In the genomic region with DNA sequence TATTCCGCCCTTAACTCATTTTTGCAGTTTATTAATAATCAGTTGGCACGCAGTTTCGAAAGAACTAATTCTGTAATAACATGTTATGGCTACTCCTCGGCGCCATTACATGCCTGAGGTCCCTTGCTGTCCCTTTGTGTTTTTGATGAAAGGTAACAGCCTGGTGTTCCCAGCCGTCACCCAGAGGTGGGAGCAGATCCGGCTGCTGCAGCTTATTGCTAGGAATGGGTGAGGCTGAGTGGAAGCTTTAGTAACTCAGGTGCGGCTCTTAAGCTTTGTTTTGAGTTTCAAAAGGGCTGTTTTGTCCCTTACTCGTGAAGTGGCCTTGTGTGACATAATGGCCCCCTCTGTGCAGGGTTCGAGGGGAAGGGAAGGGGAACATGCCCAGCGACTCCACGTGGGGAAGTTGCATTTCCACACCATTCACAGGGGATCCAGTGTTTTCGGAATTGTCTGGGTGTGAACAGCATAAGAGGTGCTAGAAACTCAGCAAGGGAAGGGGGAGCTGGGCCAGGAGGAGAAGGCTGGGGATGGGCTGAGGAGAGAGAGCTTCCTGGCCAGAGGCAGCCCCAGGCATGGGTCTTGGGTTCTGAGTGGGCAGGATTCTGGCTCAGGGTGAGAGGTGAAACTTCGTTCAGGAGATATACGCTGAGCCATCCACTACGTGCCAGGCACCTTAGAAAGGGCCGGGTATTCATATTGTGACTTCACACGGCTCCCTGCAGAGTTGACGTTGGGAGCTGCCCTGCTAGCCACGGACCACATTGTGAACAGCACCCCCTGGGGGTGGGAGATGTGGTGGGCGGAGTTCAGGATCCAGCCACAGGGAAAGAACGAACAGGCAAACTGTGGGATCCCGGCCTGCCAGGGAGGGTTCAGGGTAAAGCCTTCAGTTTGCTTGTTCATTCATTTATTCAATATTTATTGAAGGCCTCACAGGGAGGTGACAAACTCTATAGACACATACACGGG, we compare ENCODE assay signal across 8 cellular contexts.
DNase-seq lines count a peak whose midpoint lies in the region; ATAC-seq and TF ChIP-seq lines count a peak whose summit lies in the region.

No MANE protein-coding gene starts in this region.

- H3K4me1 ChIP-seq in SJCRH30 (peaks cover under 1% of the 10 kb centered on the region), esophagus muscularis mucosa (peaks cover 61 to 80% (median 70%) of the 10 kb centered on the region in 4 donors)

- WGBS in esophagus muscularis mucosa, result 65% methylated on average over 23 of the region's 24 CpGs

- H3K27ac ChIP-seq in SJCRH30 (no peak overlapping the region), esophagus muscularis mucosa (replicated peaks in 1 of 4) (no peak overlapping the region)

- H3K36me3 ChIP-seq in SJCRH30 (peaks cover 6% of the 10 kb centered on the region), esophagus muscularis mucosa (no peaks in the 10 kb centered on the region)

- peak; percentile 18 for ATAC-seq in omental fat pad (ENCODE audit: low FRiP score)
- ATAC-seq in GM19455 (IDR thresholded peaks at IDR 0.05; ENCODE audit: unreplicated experiment), result no peak
- ATAC-seq in GM21717 (IDR thresholded peaks at IDR 0.05; ENCODE audit: unreplicated experiment), result no peak

- TF ChIP-seq CTCF in esophagus muscularis mucosa (IDR thresholded peaks at IDR 0.05) (peak; percentile 71 to 82 (median 74)), omental fat pad (IDR thresholded peaks at IDR 0.05) (no peak)

- intact Hi-C loops in esophagus muscularis mucosa (cut with DNase I), result loop anchor here (1.0 kb wide), 1 partner anchor 111 kb away; no protein-coding TSS in a partner anchor

- DNase-seq in stimulated activated CD4-positive, alpha-beta T cell treated with anti-CD3 and anti-CD28 coated beads, Interleukin-12 subunit alpha, Interleukin-12 subunit beta, amount 100 ng/mL, for 4 hours, result peak; percentile 15
- no peak for DNase-seq in stimulated activated CD4-positive, alpha-beta T cell treated with anti-CD3 and anti-CD28 coated beads, Interleukin-4, amount 100 ng/mL, for 24 hours
- DNase-seq in SJCRH30 (peak; percentile 42 to 58), esophagus muscularis mucosa (ENCODE audit: extremely low spot score) (no peak), omental fat pad (ENCODE audit: low spot score) (peak; percentile 39), mucosa of gallbladder (ENCODE audit: low spot score) (no peak)

- TF ChIP-seq POLR2A in esophagus muscularis mucosa (IDR thresholded peaks at IDR 0.05; ENCODE audit: low read depth), result no peak

- H3K4me3 ChIP-seq in SJCRH30 (no peak overlapping the region), esophagus muscularis mucosa (no peak overlapping the region)

- H3K27me3 ChIP-seq in SJCRH30 (no peaks in the 10 kb centered on the region), esophagus muscularis mucosa (no peaks in the 10 kb centered on the region)

- TF ChIP-seq EP300 in esophagus muscularis mucosa (IDR thresholded peaks at IDR 0.05), result no peak

- H3K9me3 ChIP-seq in SJCRH30 (replicated peaks), result no peaks in the 10 kb centered on the region
- no peaks in the 10 kb centered on the region for H3K9me3 ChIP-seq in esophagus muscularis mucosa

Comparison
In these comparisons a context has a peak if more than half of its experiments do, and no peak if none do; other contexts are left out.
1. DNase-seq: peak in stimulated activated CD4-positive, alpha-beta T cell treated with anti-CD3 and anti-CD28 coated beads, Interleukin-12 subunit alpha, Interleukin-12 subunit beta, amount 100 ng/mL, for 4 hours (single experiment), SJCRH30 (2 of 2) and omental fat pad (single experiment); none in stimulated activated CD4-positive, alpha-beta T cell treated with anti-CD3 and anti-CD28 coated beads, Interleukin-4, amount 100 ng/mL, for 24 hours (single experiment), esophagus muscularis mucosa (single experiment) and mucosa of gallbladder (single experiment).
2. CTCF ChIP-seq: peak in esophagus muscularis mucosa (3 of 3); none in omental fat pad (0 of 3).